In genomic region chr14:91573894-91574837, GRCh38 we compare ENCODE assay signal across 8 cellular contexts.
DNase-seq lines count a peak whose midpoint lies in the region; ATAC-seq and TF ChIP-seq lines count a peak whose summit lies in the region.

No MANE protein-coding gene starts in this region.

- CTCF ChIA-PET in CD4-positive, alpha-beta T cell (lab: Charles Lee) = interaction anchor here (0.6 kb wide), 1 partner anchor 110 kb away, joined by 3 read pairs; no protein-coding TSS in a partner anchor

- H3K27me3 ChIP-seq in CD4-positive, alpha-beta T cell (ENCODE audit: control insufficient read depth, insufficient read depth, low read length) = no peaks in the 10 kb centered on the region
- H3K27me3 ChIP-seq in NT2/D1 (ENCODE audit: insufficient read depth, insufficient read length) (peaks cover 40% of the 10 kb centered on the region), neural cell (ENCODE audit: insufficient read depth, low read depth, low read length) (peaks cover 33% of the 10 kb centered on the region)

- no peak overlapping the region for H3K27ac ChIP-seq in CD4-positive, alpha-beta T cell (ENCODE audit: low read depth, low read length)
- no peak overlapping the region for H3K27ac ChIP-seq in neural cell (ENCODE audit: low read length)

- ATAC-seq in CD4-positive, alpha-beta T cell (ENCODE audit: poor library complexity) = peak; percentile 84
- peak; percentile 40 for ATAC-seq in HG03280 (IDR thresholded peaks at IDR 0.05; ENCODE audit: unreplicated experiment)
- ATAC-seq in HG02970 (IDR thresholded peaks at IDR 0.05; ENCODE audit: low FRiP score, unreplicated experiment) = no peak

- no peaks in the 10 kb centered on the region for H3F3A ChIP-seq in neural cell (ENCODE audit: insufficient read depth, low read length, poor library complexity, severe bottlenecking)

- no peaks in the 10 kb centered on the region for H4K20me1 ChIP-seq in neural cell (ENCODE audit: insufficient read depth)

- no peaks in the 10 kb centered on the region for H3K36me3 ChIP-seq in NT2/D1 (ENCODE audit: insufficient read depth, insufficient read length, low read length)
- no peaks in the 10 kb centered on the region for H3K36me3 ChIP-seq in neural cell (ENCODE audit: insufficient read depth, low read length)

- H3K79me2 ChIP-seq in neural cell (replicated peaks; ENCODE audit: insufficient read depth, low read length) = no peaks in the 10 kb centered on the region

- peaks cover 13% of the 10 kb centered on the region for H3K4me1 Mint-ChIP-seq in CD4-positive, alpha-beta T cell (ENCODE audit: low read depth)

- no peak for TF ChIP-seq CTCF in CD4-positive, alpha-beta T cell (IDR thresholded peaks at IDR 0.05)
- peak; percentile 38 for TF ChIP-seq CTCF in neural cell (IDR thresholded peaks at IDR 0.05; ENCODE audit: poor library complexity, severe bottlenecking)

- TF ChIP-seq RAD21 in neural cell (conservative IDR thresholded peaks at IDR 0.05) = peak; percentile 41

- H3K27me3 Mint-ChIP-seq in CD4-positive, alpha-beta T cell = peaks cover 6% of the 10 kb centered on the region

- H3K27ac Mint-ChIP-seq in CD4-positive, alpha-beta T cell = no peak overlapping the region

- H3K9me3 Mint-ChIP-seq in CD4-positive, alpha-beta T cell = no peaks in the 10 kb centered on the region

- POLR2A ChIA-PET in CD4-positive, alpha-beta T cell (lab: Charles Lee) = no interaction called here

- intact Hi-C loops in CD4-positive, alpha-beta T cell (cut with DNase I, micrococcal nuclease) = no loop called here

- no peaks in the 10 kb centered on the region for H3K9me2 ChIP-seq in neural cell (ENCODE audit: insufficient read depth, low read length)

- H3K4me2 ChIP-seq in neural cell (ENCODE audit: low read length) = peak overlapping the region; percentile 1

- peak overlapping the region; percentile 44 for H3K9ac ChIP-seq in NT2/D1 (ENCODE audit: insufficient read length, low read depth)
- peak overlapping the region; percentile 44 for H3K9ac ChIP-seq in neural cell (ENCODE audit: low read length)

- H3K36me3 Mint-ChIP-seq in CD4-positive, alpha-beta T cell (ENCODE audit: low read depth) = no peaks in the 10 kb centered on the region

- H3K4me3 Mint-ChIP-seq in CD4-positive, alpha-beta T cell = peak overlapping the region; percentile 81

- peak overlapping the region; percentile 50 for H3K4me3 ChIP-seq in NT2/D1 (ENCODE audit: insufficient read length, low read depth)
- H3K4me3 ChIP-seq in neural cell (ENCODE audit: low read length) = peak overlapping the region; percentile 66

- no peaks in the 10 kb centered on the region for H3K4me1 ChIP-seq in NT2/D1 (ENCODE audit: insufficient read depth, insufficient read length)

- peak overlapping the region; percentile 27 for H2AFZ ChIP-seq in neural cell (ENCODE audit: low read depth, low read length)

- TF ChIP-seq EP300 in neural cell (conservative IDR thresholded peaks at IDR 0.05; ENCODE audit: poor library complexity, severe bottlenecking) = no peak

- no peaks in the 10 kb centered on the region for H3K9me3 ChIP-seq in CD4-positive, alpha-beta T cell (ENCODE audit: control insufficient read depth, low read length)
- H3K9me3 ChIP-seq in NT2/D1 (ENCODE audit: insufficient read depth, low read length) (peaks cover 18% of the 10 kb centered on the region; the same call in 1 of the 2 replicates), neural cell (ENCODE audit: low read length) (no peaks in the 10 kb centered on the region)

- DNase-seq in CD4-positive, alpha-beta T cell = peak; percentile 17 to 76 (median 49)
- DNase-seq in NT2/D1 (ENCODE audit: low read depth, low spot score) (no peak), fibroblast of gingiva (ENCODE audit: low read depth) (peak; percentile 25)
- peak; percentile 11 to 67 for DNase-seq in activated T-helper 1 cell treated with anti-CD3 and anti-CD28 coated beads, Interleukin-2, amount 50 U/mL, for 16 hours (ENCODE audit: low read depth in 1 of 2, low spot score in 1 of 2)
- peak; percentile 89 for DNase-seq in stimulated activated naive CD4-positive, alpha-beta T cell treated with Interleukin-2 at 50 U/mL for 16 hours (lab: John Stamatoyannopoulos, UW)

TF ChIP-seq in neural cell, 6 proteins besides CTCF, POLR2A, EP300 and RAD21:
- TF ChIP-seq TAF1 (IDR thresholded peaks at IDR 0.05; ENCODE audit: low read depth) (no peak), MXI1 (conservative IDR thresholded peaks at IDR 0.05; ENCODE audit: poor library complexity, severe bottlenecking) (peak; percentile 26)
